In the genomic region with DNA sequence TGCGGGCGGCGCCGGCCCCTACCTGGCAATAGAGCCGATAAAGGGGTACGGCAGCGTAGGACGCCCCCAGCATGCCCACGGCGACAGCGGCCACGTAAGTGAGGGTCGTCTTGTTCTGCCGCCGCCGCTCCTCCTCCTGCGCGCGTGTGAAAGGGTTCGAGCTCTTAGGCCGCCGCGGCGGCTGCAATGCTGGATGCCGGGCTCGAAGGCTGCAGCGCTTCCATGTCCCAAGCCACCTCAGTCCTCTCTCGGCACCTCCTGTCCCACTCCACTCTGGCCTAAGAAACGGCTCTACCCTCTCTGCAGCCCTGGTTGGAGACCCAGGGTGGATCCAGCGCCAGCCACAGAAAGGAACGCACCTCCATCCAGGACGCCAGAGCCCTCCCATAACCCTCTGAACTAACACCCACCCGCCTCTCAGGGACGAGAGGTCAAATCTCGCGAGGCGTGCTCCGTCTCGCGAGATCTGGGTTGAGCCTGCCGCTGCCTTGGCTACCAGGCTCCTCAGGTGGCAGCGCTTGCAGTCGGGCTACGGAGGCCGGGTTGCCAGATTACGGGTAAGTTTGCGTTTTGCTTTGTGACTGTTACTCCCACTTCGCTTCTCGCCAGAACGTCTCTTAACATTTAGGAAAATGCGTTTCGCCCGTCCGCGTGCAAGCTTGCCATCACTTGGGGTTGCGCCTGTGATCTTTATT, we compare ENCODE assay signal across 1 cellular context.
TF ChIP-seq lines count a peak whose summit lies in the region.

A gene with protein sequence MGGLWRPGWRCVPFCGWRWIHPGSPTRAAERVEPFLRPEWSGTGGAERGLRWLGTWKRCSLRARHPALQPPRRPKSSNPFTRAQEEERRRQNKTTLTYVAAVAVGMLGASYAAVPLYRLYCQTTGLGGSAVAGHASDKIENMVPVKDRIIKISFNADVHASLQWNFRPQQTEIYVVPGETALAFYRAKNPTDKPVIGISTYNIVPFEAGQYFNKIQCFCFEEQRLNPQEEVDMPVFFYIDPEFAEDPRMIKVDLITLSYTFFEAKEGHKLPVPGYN (minus strand): TSS at position 396 of the 695 bp plus-strand sequence. CDS start 8 bp downstream, at position 388.
A gene with protein sequence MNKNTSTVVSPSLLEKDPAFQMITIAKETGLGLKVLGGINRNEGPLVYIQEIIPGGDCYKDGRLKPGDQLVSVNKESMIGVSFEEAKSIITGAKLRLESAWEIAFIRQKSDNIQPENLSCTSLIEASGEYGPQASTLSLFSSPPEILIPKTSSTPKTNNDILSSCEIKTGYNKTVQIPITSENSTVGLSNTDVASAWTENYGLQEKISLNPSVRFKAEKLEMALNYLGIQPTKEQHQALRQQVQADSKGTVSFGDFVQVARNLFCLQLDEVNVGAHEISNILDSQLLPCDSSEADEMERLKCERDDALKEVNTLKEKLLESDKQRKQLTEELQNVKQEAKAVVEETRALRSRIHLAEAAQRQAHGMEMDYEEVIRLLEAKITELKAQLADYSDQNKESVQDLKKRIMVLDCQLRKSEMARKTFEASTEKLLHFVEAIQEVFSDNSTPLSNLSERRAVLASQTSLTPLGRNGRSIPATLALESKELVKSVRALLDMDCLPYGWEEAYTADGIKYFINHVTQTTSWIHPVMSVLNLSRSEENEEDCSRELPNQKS (plus strand): TSS at position 507 of the 695 bp plus-strand sequence. CDS start 17,455 bp downstream, outside the sequence.

TF ChIP-seq in A549, 52 proteins besides CTCF, POLR2A, EP300 and RAD21 (continued from another document):
- no peak for TF ChIP-seq SREBF2 (IDR thresholded peaks at IDR 0.05)
- TF ChIP-seq, protein P1, sequence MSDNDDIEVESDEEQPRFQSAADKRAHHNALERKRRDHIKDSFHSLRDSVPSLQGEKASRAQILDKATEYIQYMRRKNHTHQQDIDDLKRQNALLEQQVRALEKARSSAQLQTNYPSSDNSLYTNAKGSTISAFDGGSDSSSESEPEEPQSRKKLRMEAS (IDR thresholded peaks at IDR 0.05): peak; percentile 84
- TF ChIP-seq FOXS1 (CRISPR knock-in tag; IDR thresholded peaks at IDR 0.05): no peak
- TF ChIP-seq POLR2AphosphoS2 (conservative IDR thresholded peaks at IDR 0.05; ENCODE audit: low read length): no peak
- TF ChIP-seq TFCP2L1 (CRISPR knock-in tag; IDR thresholded peaks at IDR 0.05): 0 out of 2 replicates have a peak, but pooled peaks have one; percentile 55
- TF ChIP-seq, protein P2, sequence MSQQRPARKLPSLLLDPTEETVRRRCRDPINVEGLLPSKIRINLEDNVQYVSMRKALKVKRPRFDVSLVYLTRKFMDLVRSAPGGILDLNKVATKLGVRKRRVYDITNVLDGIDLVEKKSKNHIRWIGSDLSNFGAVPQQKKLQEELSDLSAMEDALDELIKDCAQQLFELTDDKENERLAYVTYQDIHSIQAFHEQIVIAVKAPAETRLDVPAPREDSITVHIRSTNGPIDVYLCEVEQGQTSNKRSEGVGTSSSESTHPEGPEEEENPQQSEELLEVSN (IDR thresholded peaks at IDR 0.05; ENCODE audit: borderline replicate concordance, low read depth): peak; percentile 61; the same call in 1 of the 2 replicates
- TF ChIP-seq PHF8 (IDR thresholded peaks at IDR 0.05; ENCODE audit: borderline replicate concordance, low read depth): peak; percentile 78; the same call in 1 of the 2 replicates
- TF ChIP-seq HOXB5 (CRISPR knock-in tag; IDR thresholded peaks at IDR 0.05): no peak
- TF ChIP-seq, protein P3, sequence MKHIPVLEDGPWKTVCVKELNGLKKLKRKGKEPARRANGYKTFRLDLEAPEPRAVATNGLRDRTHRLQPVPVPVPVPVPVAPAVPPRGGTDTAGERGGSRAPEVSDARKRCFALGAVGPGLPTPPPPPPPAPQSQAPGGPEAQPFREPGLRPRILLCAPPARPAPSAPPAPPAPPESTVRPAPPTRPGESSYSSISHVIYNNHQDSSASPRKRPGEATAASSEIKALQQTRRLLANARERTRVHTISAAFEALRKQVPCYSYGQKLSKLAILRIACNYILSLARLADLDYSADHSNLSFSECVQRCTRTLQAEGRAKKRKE (CRISPR knock-in tag; IDR thresholded peaks at IDR 0.05; ENCODE audit: low read depth): no peak
- TF ChIP-seq JUNB (IDR thresholded peaks at IDR 0.05): no peak
- no peak for TF ChIP-seq HEYL (CRISPR knock-in tag; IDR thresholded peaks at IDR 0.05)
- peak; percentile 91 for TF ChIP-seq GATA3 (IDR thresholded peaks at IDR 0.05; ENCODE audit: borderline replicate concordance)
- TF ChIP-seq JUN (IDR thresholded peaks at IDR 0.05): peak; percentile 71 to 92
- TF ChIP-seq ZNF302 (CRISPR knock-in tag; IDR thresholded peaks at IDR 0.05): no peak
- TF ChIP-seq, protein P4, sequence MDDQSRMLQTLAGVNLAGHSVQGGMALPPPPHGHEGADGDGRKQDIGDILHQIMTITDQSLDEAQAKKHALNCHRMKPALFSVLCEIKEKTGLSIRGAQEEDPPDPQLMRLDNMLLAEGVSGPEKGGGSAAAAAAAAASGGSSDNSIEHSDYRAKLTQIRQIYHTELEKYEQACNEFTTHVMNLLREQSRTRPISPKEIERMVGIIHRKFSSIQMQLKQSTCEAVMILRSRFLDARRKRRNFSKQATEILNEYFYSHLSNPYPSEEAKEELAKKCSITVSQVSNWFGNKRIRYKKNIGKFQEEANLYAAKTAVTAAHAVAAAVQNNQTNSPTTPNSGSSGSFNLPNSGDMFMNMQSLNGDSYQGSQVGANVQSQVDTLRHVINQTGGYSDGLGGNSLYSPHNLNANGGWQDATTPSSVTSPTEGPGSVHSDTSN (IDR thresholded peaks at IDR 0.05): no peak
- TF ChIP-seq BHLHE40 (IDR thresholded peaks at IDR 0.05; ENCODE audit: low read depth, low read length): no peak
- TF ChIP-seq NPAS2 (CRISPR knock-in tag; IDR thresholded peaks at IDR 0.05; ENCODE audit: borderline replicate concordance): no peak
- TF ChIP-seq, protein P5, sequence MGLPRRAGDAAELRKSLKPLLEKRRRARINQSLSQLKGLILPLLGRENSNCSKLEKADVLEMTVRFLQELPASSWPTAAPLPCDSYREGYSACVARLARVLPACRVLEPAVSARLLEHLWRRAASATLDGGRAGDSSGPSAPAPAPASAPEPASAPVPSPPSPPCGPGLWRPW (IDR thresholded peaks at IDR 0.05): no peak
- TF ChIP-seq CHD4 (IDR thresholded peaks at IDR 0.05; ENCODE audit: borderline replicate concordance): no peak
- no peak for TF ChIP-seq FOSL2 (IDR thresholded peaks at IDR 0.05)
- no peak for TF ChIP-seq FOSL2 (CRISPR knock-in tag; IDR thresholded peaks at IDR 0.05)
- TF ChIP-seq, protein P6, sequence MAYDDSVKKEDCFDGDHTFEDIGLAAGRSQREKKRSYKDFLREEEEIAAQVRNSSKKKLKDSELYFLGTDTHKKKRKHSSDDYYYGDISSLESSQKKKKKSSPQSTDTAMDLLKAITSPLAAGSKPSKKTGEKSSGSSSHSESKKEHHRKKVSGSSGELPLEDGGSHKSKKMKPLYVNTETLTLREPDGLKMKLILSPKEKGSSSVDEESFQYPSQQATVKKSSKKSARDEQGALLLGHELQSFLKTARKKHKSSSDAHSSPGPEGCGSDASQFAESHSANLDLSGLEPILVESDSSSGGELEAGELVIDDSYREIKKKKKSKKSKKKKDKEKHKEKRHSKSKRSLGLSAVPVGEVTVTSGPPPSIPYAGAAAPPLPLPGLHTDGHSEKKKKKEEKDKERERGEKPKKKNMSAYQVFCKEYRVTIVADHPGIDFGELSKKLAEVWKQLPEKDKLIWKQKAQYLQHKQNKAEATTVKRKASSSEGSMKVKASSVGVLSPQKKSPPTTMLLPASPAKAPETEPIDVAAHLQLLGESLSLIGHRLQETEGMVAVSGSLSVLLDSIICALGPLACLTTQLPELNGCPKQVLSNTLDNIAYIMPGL (CRISPR knock-in tag; IDR thresholded peaks at IDR 0.05; ENCODE audit: borderline replicate concordance): no peak
- no peak for TF ChIP-seq RFX5 (IDR thresholded peaks at IDR 0.05)
- no peak for TF ChIP-seq CBX2 (IDR thresholded peaks at IDR 0.05; ENCODE audit: borderline replicate concordance, low read depth)
- no peak for TF ChIP-seq ZC3H11A (IDR thresholded peaks at IDR 0.05)
- TF ChIP-seq RNF2 (IDR thresholded peaks at IDR 0.05; ENCODE audit: borderline replicate concordance, low read depth): no peak
- no peak for TF ChIP-seq MAZ (IDR thresholded peaks at IDR 0.05; ENCODE audit: borderline replicate concordance, low read depth, low read length)
- no peak for TF ChIP-seq HOXB13 (CRISPR knock-in tag; IDR thresholded peaks at IDR 0.05; ENCODE audit: low read depth)
- TF ChIP-seq, protein P7, sequence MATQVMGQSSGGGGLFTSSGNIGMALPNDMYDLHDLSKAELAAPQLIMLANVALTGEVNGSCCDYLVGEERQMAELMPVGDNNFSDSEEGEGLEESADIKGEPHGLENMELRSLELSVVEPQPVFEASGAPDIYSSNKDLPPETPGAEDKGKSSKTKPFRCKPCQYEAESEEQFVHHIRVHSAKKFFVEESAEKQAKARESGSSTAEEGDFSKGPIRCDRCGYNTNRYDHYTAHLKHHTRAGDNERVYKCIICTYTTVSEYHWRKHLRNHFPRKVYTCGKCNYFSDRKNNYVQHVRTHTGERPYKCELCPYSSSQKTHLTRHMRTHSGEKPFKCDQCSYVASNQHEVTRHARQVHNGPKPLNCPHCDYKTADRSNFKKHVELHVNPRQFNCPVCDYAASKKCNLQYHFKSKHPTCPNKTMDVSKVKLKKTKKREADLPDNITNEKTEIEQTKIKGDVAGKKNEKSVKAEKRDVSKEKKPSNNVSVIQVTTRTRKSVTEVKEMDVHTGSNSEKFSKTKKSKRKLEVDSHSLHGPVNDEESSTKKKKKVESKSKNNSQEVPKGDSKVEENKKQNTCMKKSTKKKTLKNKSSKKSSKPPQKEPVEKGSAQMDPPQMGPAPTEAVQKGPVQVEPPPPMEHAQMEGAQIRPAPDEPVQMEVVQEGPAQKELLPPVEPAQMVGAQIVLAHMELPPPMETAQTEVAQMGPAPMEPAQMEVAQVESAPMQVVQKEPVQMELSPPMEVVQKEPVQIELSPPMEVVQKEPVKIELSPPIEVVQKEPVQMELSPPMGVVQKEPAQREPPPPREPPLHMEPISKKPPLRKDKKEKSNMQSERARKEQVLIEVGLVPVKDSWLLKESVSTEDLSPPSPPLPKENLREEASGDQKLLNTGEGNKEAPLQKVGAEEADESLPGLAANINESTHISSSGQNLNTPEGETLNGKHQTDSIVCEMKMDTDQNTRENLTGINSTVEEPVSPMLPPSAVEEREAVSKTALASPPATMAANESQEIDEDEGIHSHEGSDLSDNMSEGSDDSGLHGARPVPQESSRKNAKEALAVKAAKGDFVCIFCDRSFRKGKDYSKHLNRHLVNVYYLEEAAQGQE (IDR thresholded peaks at IDR 0.05): peak; percentile 100
- TF ChIP-seq NR3C1 (IDR thresholded peaks at IDR 0.05): no peak
- peak; percentile 67 for TF ChIP-seq KDM5A (IDR thresholded peaks at IDR 0.05)
- no peak for TF ChIP-seq EHMT2 (IDR thresholded peaks at IDR 0.05; ENCODE audit: low read depth)
- no peak for TF ChIP-seq RCOR1 (IDR thresholded peaks at IDR 0.05; ENCODE audit: low read depth, low read length)
- TF ChIP-seq SMC3 (IDR thresholded peaks at IDR 0.05): peak; percentile 1; the same call in 1 of the 3 replicates
- TF ChIP-seq, protein P8, sequence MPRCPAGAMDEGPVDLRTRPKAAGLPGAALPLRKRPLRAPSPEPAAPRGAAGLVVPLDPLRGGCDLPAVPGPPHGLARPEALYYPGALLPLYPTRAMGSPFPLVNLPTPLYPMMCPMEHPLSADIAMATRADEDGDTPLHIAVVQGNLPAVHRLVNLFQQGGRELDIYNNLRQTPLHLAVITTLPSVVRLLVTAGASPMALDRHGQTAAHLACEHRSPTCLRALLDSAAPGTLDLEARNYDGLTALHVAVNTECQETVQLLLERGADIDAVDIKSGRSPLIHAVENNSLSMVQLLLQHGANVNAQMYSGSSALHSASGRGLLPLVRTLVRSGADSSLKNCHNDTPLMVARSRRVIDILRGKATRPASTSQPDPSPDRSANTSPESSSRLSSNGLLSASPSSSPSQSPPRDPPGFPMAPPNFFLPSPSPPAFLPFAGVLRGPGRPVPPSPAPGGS (IDR thresholded peaks at IDR 0.05): peak; percentile 85
- no peak for TF ChIP-seq CEBPB (IDR thresholded peaks at IDR 0.05)
- TF ChIP-seq, protein P9, sequence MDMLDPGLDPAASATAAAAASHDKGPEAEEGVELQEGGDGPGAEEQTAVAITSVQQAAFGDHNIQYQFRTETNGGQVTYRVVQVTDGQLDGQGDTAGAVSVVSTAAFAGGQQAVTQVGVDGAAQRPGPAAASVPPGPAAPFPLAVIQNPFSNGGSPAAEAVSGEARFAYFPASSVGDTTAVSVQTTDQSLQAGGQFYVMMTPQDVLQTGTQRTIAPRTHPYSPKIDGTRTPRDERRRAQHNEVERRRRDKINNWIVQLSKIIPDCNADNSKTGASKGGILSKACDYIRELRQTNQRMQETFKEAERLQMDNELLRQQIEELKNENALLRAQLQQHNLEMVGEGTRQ (IDR thresholded peaks at IDR 0.05): no peak
